In the genomic region with DNA sequence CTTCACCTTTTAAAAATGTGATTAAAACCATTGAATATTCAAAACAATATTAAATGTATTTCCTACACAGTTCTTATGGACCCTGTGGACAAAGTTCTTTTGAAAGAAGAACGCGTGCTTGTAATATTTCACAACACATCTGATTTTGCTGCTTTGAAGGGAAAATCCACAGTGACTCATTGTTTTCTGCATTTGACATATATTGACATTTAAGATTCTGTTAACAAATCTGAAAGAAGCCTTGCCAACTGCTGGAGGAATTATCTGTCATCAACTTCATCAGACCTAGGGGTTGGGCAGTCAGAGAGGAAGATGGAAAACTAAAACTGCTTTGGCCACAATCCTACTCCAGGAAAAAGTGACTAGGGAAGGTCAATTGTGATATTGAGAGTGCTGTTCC, we compare ENCODE assay signal across 2 cellular contexts.
TF ChIP-seq lines count a peak whose summit lies in the region.

No MANE protein-coding gene starts in this region.

TF ChIP-seq in A549, 52 proteins besides CTCF, POLR2A, EP300 and RAD21 (continued from another document):
- peak; percentile 45; the same call in 1 of the 2 replicates for TF ChIP-seq GATA3 (IDR thresholded peaks at IDR 0.05; ENCODE audit: borderline replicate concordance)
- TF ChIP-seq, protein P1, sequence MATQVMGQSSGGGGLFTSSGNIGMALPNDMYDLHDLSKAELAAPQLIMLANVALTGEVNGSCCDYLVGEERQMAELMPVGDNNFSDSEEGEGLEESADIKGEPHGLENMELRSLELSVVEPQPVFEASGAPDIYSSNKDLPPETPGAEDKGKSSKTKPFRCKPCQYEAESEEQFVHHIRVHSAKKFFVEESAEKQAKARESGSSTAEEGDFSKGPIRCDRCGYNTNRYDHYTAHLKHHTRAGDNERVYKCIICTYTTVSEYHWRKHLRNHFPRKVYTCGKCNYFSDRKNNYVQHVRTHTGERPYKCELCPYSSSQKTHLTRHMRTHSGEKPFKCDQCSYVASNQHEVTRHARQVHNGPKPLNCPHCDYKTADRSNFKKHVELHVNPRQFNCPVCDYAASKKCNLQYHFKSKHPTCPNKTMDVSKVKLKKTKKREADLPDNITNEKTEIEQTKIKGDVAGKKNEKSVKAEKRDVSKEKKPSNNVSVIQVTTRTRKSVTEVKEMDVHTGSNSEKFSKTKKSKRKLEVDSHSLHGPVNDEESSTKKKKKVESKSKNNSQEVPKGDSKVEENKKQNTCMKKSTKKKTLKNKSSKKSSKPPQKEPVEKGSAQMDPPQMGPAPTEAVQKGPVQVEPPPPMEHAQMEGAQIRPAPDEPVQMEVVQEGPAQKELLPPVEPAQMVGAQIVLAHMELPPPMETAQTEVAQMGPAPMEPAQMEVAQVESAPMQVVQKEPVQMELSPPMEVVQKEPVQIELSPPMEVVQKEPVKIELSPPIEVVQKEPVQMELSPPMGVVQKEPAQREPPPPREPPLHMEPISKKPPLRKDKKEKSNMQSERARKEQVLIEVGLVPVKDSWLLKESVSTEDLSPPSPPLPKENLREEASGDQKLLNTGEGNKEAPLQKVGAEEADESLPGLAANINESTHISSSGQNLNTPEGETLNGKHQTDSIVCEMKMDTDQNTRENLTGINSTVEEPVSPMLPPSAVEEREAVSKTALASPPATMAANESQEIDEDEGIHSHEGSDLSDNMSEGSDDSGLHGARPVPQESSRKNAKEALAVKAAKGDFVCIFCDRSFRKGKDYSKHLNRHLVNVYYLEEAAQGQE (IDR thresholded peaks at IDR 0.05) = no peak
- TF ChIP-seq CHD4 (IDR thresholded peaks at IDR 0.05; ENCODE audit: borderline replicate concordance) = no peak
- peak; percentile 56 to 64; a peak in 2 of 4 replicates for TF ChIP-seq CEBPB (IDR thresholded peaks at IDR 0.05)
- peak; percentile 64; the same call in 1 of the 2 replicates for TF ChIP-seq FOSL2 (IDR thresholded peaks at IDR 0.05)
- TF ChIP-seq FOSL2 (CRISPR knock-in tag; IDR thresholded peaks at IDR 0.05) = peak; percentile 69
- no peak for TF ChIP-seq HOXB13 (CRISPR knock-in tag; IDR thresholded peaks at IDR 0.05; ENCODE audit: low read depth)
- TF ChIP-seq JUNB (IDR thresholded peaks at IDR 0.05) = peak; percentile 78
- TF ChIP-seq, protein P2, sequence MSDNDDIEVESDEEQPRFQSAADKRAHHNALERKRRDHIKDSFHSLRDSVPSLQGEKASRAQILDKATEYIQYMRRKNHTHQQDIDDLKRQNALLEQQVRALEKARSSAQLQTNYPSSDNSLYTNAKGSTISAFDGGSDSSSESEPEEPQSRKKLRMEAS (IDR thresholded peaks at IDR 0.05) = 0 out of 2 replicates have a peak, but pooled peaks have one; percentile 21
- no peak for TF ChIP-seq KDM5A (IDR thresholded peaks at IDR 0.05)
- no peak for TF ChIP-seq FOXS1 (CRISPR knock-in tag; IDR thresholded peaks at IDR 0.05)
- TF ChIP-seq RFX5 (IDR thresholded peaks at IDR 0.05) = no peak

TF ChIP-seq in HepG2, 621 proteins besides CTCF, POLR2A, EP300 and RAD21 (continued from another document):
- TF ChIP-seq SOX5 (CRISPR knock-in tag; IDR thresholded peaks at IDR 0.05; ENCODE audit: borderline replicate concordance) (peak; percentile 19; the same call in 1 of the 2 replicates), CEBPB (IDR thresholded peaks at IDR 0.05; ENCODE audit: borderline replicate concordance, low read depth, low read length) (peak; percentile 66), FOSL2 (CRISPR knock-in tag; IDR thresholded peaks at IDR 0.05) (peak; percentile 55; the same call in 1 of the 2 replicates), ZNF772 (CRISPR knock-in tag; IDR thresholded peaks at IDR 0.05) (no peak)
- TF ChIP-seq, protein P3, sequence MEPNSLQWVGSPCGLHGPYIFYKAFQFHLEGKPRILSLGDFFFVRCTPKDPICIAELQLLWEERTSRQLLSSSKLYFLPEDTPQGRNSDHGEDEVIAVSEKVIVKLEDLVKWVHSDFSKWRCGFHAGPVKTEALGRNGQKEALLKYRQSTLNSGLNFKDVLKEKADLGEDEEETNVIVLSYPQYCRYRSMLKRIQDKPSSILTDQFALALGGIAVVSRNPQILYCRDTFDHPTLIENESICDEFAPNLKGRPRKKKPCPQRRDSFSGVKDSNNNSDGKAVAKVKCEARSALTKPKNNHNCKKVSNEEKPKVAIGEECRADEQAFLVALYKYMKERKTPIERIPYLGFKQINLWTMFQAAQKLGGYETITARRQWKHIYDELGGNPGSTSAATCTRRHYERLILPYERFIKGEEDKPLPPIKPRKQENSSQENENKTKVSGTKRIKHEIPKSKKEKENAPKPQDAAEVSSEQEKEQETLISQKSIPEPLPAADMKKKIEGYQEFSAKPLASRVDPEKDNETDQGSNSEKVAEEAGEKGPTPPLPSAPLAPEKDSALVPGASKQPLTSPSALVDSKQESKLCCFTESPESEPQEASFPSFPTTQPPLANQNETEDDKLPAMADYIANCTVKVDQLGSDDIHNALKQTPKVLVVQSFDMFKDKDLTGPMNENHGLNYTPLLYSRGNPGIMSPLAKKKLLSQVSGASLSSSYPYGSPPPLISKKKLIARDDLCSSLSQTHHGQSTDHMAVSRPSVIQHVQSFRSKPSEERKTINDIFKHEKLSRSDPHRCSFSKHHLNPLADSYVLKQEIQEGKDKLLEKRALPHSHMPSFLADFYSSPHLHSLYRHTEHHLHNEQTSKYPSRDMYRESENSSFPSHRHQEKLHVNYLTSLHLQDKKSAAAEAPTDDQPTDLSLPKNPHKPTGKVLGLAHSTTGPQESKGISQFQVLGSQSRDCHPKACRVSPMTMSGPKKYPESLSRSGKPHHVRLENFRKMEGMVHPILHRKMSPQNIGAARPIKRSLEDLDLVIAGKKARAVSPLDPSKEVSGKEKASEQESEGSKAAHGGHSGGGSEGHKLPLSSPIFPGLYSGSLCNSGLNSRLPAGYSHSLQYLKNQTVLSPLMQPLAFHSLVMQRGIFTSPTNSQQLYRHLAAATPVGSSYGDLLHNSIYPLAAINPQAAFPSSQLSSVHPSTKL (CRISPR knock-in tag; IDR thresholded peaks at IDR 0.05) = 0 out of 2 replicates have a peak, but pooled peaks have one; percentile 33
